Comparison of ENCODE assay signal across 20 cellular contexts in the genomic region with DNA sequence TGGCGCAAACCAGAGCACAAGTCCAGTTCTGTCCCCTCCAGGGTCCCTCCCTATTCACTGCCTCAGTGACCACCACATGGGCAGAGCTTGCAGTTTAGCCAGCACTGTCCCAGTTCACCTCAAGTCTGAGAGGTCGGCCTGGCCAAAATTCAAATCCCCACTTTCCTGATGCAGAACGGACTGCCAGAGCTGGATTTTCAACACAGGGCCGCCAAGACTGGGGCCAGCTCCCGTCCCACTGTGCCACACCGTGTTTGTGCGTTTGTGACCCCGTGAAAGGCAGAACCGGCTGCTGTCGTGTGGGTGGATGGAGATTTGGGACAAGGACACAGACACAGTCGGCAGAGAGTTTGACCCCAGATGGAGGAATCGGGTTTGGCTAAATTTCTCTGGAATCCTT.
DNase-seq lines count a peak whose midpoint lies in the region; ATAC-seq, FAIRE-seq and TF ChIP-seq lines count a peak whose summit lies in the region.
"Had no signal": no experiment of that assay in that cellular context is flagged by ENCODE, and none has a peak within 500 bp of the region (broad histone marks: within the 10 kb centered on the region; RNA-seq: fewer than 3 reads in every experiment).

No MANE protein-coding gene starts in this region.

- no peaks in the 10 kb centered on the region for H3K27me3 ChIP-seq in uterus
- no peaks in the 10 kb centered on the region for H3K27me3 ChIP-seq in CD4-positive, alpha-beta T cell (ENCODE audit: control insufficient read depth, insufficient read depth, low read length)
- no peaks in the 10 kb centered on the region for H3K27me3 ChIP-seq in CD8-positive, alpha-beta memory T cell (ENCODE audit: insufficient read depth, low read length, poor library complexity, severe bottlenecking)
- H3K27me3 ChIP-seq: BLaER1 had no signal

- intact Hi-C loops in kidney (cut with DNase I): no loop called here
- intact Hi-C loops in posterior vena cava (cut with DNase I): no loop called here
- intact Hi-C loops in uterus (cut with DNase I; ENCODE audit: low total_unique reads): no loop called here
- intact Hi-C loops in CD4-positive, alpha-beta T cell (cut with DNase I, micrococcal nuclease): no loop called here

- no peak overlapping the region for H3K4me3 Mint-ChIP-seq in CD4-positive, alpha-beta T cell
- no peak overlapping the region for H3K4me3 Mint-ChIP-seq in CD8-positive, alpha-beta memory T cell
- H3K4me3 Mint-ChIP-seq: B cell; CD4-positive, alpha-beta memory T cell had no signal

- POLR2A ChIA-PET in CD4-positive, alpha-beta T cell (lab: Charles Lee): no interaction called here
- POLR2A ChIA-PET in CD8-positive, alpha-beta memory T cell (lab: Charles Lee): no interaction called here

- H3K4me1 ChIP-seq in kidney (ENCODE audit: control insufficient read depth in 1 of 2, insufficient read depth in 1 of 2, low read depth in 1 of 2, low read length in 2 of 2) (no peaks in the 10 kb centered on the region), uterus (no peaks in the 10 kb centered on the region)
- H3K4me1 ChIP-seq in CD8-positive, alpha-beta memory T cell (ENCODE audit: insufficient read depth, low read length): no peaks in the 10 kb centered on the region
- H3K4me1 ChIP-seq: BLaER1, Caco-2 had no signal

- H3K27me3 Mint-ChIP-seq in CD4-positive, alpha-beta T cell: peaks cover 5% of the 10 kb centered on the region
- H3K27me3 Mint-ChIP-seq in CD8-positive, alpha-beta memory T cell: peaks cover 9 to 28% of the 10 kb centered on the region in 2 donors

- H3K36me3 ChIP-seq in kidney (ENCODE audit: control insufficient read depth in 1 of 2, insufficient read depth in 2 of 2, low read length in 2 of 2) (no peaks in the 10 kb centered on the region), uterus (no peaks in the 10 kb centered on the region)
- H3K36me3 ChIP-seq in CD8-positive, alpha-beta memory T cell (ENCODE audit: insufficient read depth, low read length): no peaks in the 10 kb centered on the region
- H3K36me3 ChIP-seq: BLaER1 had no signal

- H3K4me3 ChIP-seq in kidney (ENCODE audit: low read length in 2 of 2) (no peak overlapping the region), uterus (no peak overlapping the region)
- H3K4me3 ChIP-seq in CD8-positive, alpha-beta memory T cell (ENCODE audit: low read length): no peak overlapping the region
- H3K4me3 ChIP-seq: BLaER1, GM12878, GM23248 had no signal

- no peak for TF ChIP-seq POLR2A in uterus (IDR thresholded peaks at IDR 0.05)

- CTCF ChIA-PET in CD4-positive, alpha-beta T cell (lab: Charles Lee): no interaction called here
- CTCF ChIA-PET in CD8-positive, alpha-beta memory T cell (lab: Charles Lee): no interaction called here

- no peaks in the 10 kb centered on the region for H3K4me1 Mint-ChIP-seq in CD4-positive, alpha-beta T cell (ENCODE audit: low read depth)
- H3K4me1 Mint-ChIP-seq in CD8-positive, alpha-beta memory T cell: no peaks in the 10 kb centered on the region
- H3K4me1 Mint-ChIP-seq: B cell; CD4-positive, alpha-beta memory T cell had no signal

- no peaks in the 10 kb centered on the region for H3K36me3 Mint-ChIP-seq in CD4-positive, alpha-beta T cell (ENCODE audit: low read depth)
- H3K36me3 Mint-ChIP-seq in CD8-positive, alpha-beta memory T cell: no peaks in the 10 kb centered on the region
- H3K36me3 Mint-ChIP-seq: CD4-positive, alpha-beta memory T cell had no signal

- H3K9me3 ChIP-seq in kidney (ENCODE audit: control insufficient read depth in 1 of 2, low read length in 2 of 2): no peaks in the 10 kb centered on the region
- no peaks in the 10 kb centered on the region for H3K9me3 ChIP-seq in uterus
- H3K9me3 ChIP-seq in CD4-positive, alpha-beta T cell (ENCODE audit: control insufficient read depth, low read length): no peaks in the 10 kb centered on the region
- no peaks in the 10 kb centered on the region for H3K9me3 ChIP-seq in CD8-positive, alpha-beta memory T cell (ENCODE audit: low read length)
- H3K9me3 ChIP-seq: BLaER1, Caco-2 had no signal

- no peak overlapping the region for H3K9ac ChIP-seq in kidney (ENCODE audit: low read length in 2 of 2)
- H3K9ac ChIP-seq: BLaER1, GM23248 had no signal

- FAIRE-seq in kidney (lab: Jason Lieb, UNC) (no peak), urothelium cell line (lab: Jason Lieb, UNC) (peak; percentile 44)
- FAIRE-seq: G401.6, GM12878, GM19239, H1 had no signal

- DNase-seq in kidney (peak; percentile 27), posterior vena cava (ENCODE audit: low spot score) (peak; percentile 67), urothelium cell line (ENCODE audit: low spot score) (no peak), uterus (no peak)
- DNase-seq in CD4-positive, alpha-beta T cell: no peak
- DNase-seq in CD8-positive, alpha-beta memory T cell: no peak
- DNase-seq: Caco-2; CD4-positive, alpha-beta memory T cell; DMS153; DND-41; GM23248; H7 had no signal

- ATAC-seq in CD4-positive, alpha-beta T cell (ENCODE audit: poor library complexity): no peak
- ATAC-seq: GM12878, HCT116 had no signal

- TF ChIP-seq CTCF in kidney (IDR thresholded peaks at IDR 0.05; ENCODE audit: borderline replicate concordance, extremely low read depth, insufficient read depth) (no peak), uterus (IDR thresholded peaks at IDR 0.05) (no peak)
- TF ChIP-seq CTCF in CD4-positive, alpha-beta T cell (IDR thresholded peaks at IDR 0.05): no peak

- no peaks in the 10 kb centered on the region for H3K9me3 Mint-ChIP-seq in CD4-positive, alpha-beta T cell
- H3K9me3 Mint-ChIP-seq in CD8-positive, alpha-beta memory T cell: no peaks in the 10 kb centered on the region

- H3K27ac Mint-ChIP-seq in CD4-positive, alpha-beta T cell: no peak overlapping the region
- H3K27ac Mint-ChIP-seq in CD8-positive, alpha-beta memory T cell: no peak overlapping the region
- H3K27ac Mint-ChIP-seq: B cell; CD4-positive, alpha-beta memory T cell had no signal

- no peak overlapping the region for H3K27ac ChIP-seq in kidney (ENCODE audit: low read depth in 2 of 2, low read length in 2 of 2)
- H3K27ac ChIP-seq in uterus: no peak overlapping the region
- no peak overlapping the region for H3K27ac ChIP-seq in CD4-positive, alpha-beta T cell (ENCODE audit: low read depth, low read length)
- H3K27ac ChIP-seq in CD8-positive, alpha-beta memory T cell (ENCODE audit: low read depth, low read length): no peak overlapping the region
- H3K27ac ChIP-seq: BLaER1, C4-2B, GM23248 had no signal

Comparison
In these comparisons a context has a peak if more than half of its experiments do, and no peak if none do; other contexts are left out.
1. DNase-seq: peak in kidney (single experiment) and posterior vena cava (single experiment); none in urothelium cell line (single experiment), uterus (0 of 2), CD4-positive, alpha-beta T cell (0 of 10) and CD8-positive, alpha-beta memory T cell (0 of 5).